9 cellular contexts compared by ENCODE assay signal in genomic region chr22:27662359-27663030, GRCh38.
A peak's percentile ranks its signal among the peaks of the same experiment; 100 is the strongest.
DNase-seq lines count a peak whose midpoint lies in the region; ATAC-seq, FAIRE-seq and TF ChIP-seq lines count a peak whose summit lies in the region.
"Had no signal": no experiment of that assay in that cellular context is flagged by ENCODE, and none has a peak within 500 bp of the region (broad histone marks: within the 10 kb centered on the region; RNA-seq: fewer than 3 reads in every experiment).

No MANE protein-coding gene starts in this region.

- H3K4me1 ChIP-seq in K562 (replicated peaks in 1 of 2; ENCODE audit: control insufficient read depth in 2 of 2, insufficient read depth in 2 of 2, low read length in 2 of 2) (peaks cover 9 to 12% of the 10 kb centered on the region in 2 experiments; a peak in 3 of 5 replicates), heart right ventricle (peaks cover 7 to 27% (median 13%) of the 10 kb centered on the region in 9 donors)

- intact Hi-C loops in K562 (cut with micrococcal nuclease): no loop called here
- intact Hi-C loops in heart right ventricle (cut with DNase I): loop anchor here in 3 of 10 donors (10.0 kb wide), 2 partner anchors 122 to 132 kb away; no protein-coding TSS in a partner anchor

- H3K4me3 ChIP-seq in K562 (no peak overlapping the region), heart right ventricle (no peak overlapping the region)

- no peaks in the 10 kb centered on the region for H4K20me1 ChIP-seq in K562 (replicated peaks; ENCODE audit: control insufficient read depth, insufficient read depth, low read length)

- peak overlapping the region in 1 of 2 experiments; percentile 74; a peak in 2 of 4 replicates for H3K9ac ChIP-seq in K562 (ENCODE audit: insufficient read depth in 1 of 2, low read depth in 2 of 2, low read length in 2 of 2)

- POLR2A ChIA-PET in K562 (lab: Yijun Ruan, JAX): no interaction called here

- TF ChIP-seq POLR2A in K562 (conservative IDR thresholded peaks at IDR 0.05): no peak

- no TSS peak for BruUV-seq in K562 (replicated peaks; lab: Mats Ljungman, UMichigan)

- H3K4me2 ChIP-seq in K562 (ENCODE audit: insufficient read depth, low read length): no peak overlapping the region; the same call in 1 of the 2 replicates

- CTCF ChIA-PET in K562 (lab: Yijun Ruan, JAX; ENCODE audit: low intra/inter-chr PET ratio): no interaction called here

- H3K36me3 ChIP-seq in K562 (ENCODE audit: control insufficient read depth, insufficient read depth, low read length) (no peaks in the 10 kb centered on the region), heart right ventricle (no peaks in the 10 kb centered on the region)

- H3K9me3 ChIP-seq in K562 (replicated peaks; ENCODE audit: control insufficient read depth, insufficient read depth, low read depth, low read length) (peaks cover 3% of the 10 kb centered on the region; the same call in 1 of the 2 replicates), heart right ventricle (peaks cover 0 to 10% (median 3%) of the 10 kb centered on the region in 11 donors)

- no peak for TF ChIP-seq CTCF in AG09319 (IDR thresholded peaks at IDR 0.05; ENCODE audit: low read depth, low read length)
- TF ChIP-seq CTCF in K562 (IDR thresholded peaks at IDR 0.05 in 2 of 3, conservative IDR thresholded peaks at IDR 0.05 in 1 of 3; ENCODE audit: insufficient read depth in 2 of 3, low read depth in 1 of 3, low read length in 3 of 3): no peak
- no peak for TF ChIP-seq CTCF in heart right ventricle (IDR thresholded peaks at IDR 0.05)
- TF ChIP-seq CTCF in omental fat pad (IDR thresholded peaks at IDR 0.05): no peak

- H3K27me3 ChIP-seq in K562 (ENCODE audit: control insufficient read depth in 2 of 2, insufficient read depth in 2 of 2, low read length in 2 of 2): no peaks in the 10 kb centered on the region; a peak in 1 of 5 replicates
- H3K27me3 ChIP-seq in heart right ventricle: no peaks in the 10 kb centered on the region

- WGBS in K562 (ENCODE audit: insufficient coverage, low coverage, missing lambda C conversion rate): 8% methylated on average over 5 of the region's 8 CpGs
- 22 to 32% methylated on average over 8 of the region's 8 CpGs for WGBS in heart right ventricle, 2 donors

- H2AFZ ChIP-seq in K562 (ENCODE audit: low read depth, low read length): no peak overlapping the region

- no peaks in the 10 kb centered on the region for H3K9me1 ChIP-seq in K562 (ENCODE audit: control insufficient read depth, insufficient read depth, low read length)

- ATAC-seq in K562 (peak; percentile 60), heart right ventricle (peak; percentile 86 to 97 (median 92)), omental fat pad (ENCODE audit: low FRiP score) (peak; percentile 52)

- in situ Hi-C loops in K562 (cut with MboI): no loop called here

- no peaks in the 10 kb centered on the region for H3K79me2 ChIP-seq in K562 (ENCODE audit: control insufficient read depth, insufficient read depth, low read length)

- no peak for TF ChIP-seq EP300 in K562 (IDR thresholded peaks at IDR 0.05; ENCODE audit: low read length)

- DNase-seq in AG09319 (ENCODE audit: extremely low read depth, low read depth) (peak; percentile 38), K562 (ENCODE audit: extremely low read depth in 1 of 4, low spot score in 3 of 4) (peak in 2 of 4 experiments; percentile 15 to 36), heart right ventricle (peak; percentile 83 to 85), omental fat pad (ENCODE audit: low spot score) (no peak), NOMO-1 treated with DMSO at 0.1 percent for 48 hours (lab: John Stamatoyannopoulos, UW; ENCODE audit: unreplicated experiment) (no peak), middle frontal gyrus (ENCODE audit: extremely low spot score, low spot score) (no peak), NCI-H2171 (lab: John Stamatoyannopoulos, UW) (no peak)
- no peak for DNase-seq in stimulated activated CD4-positive, alpha-beta T cell treated with anti-CD3 and anti-CD28 coated beads, Interleukin-12 subunit alpha, Interleukin-12 subunit beta, amount 100 ng/mL, for 4 hours
- DNase-seq: T1000 had no signal

- TF ChIP-seq RAD21 in K562 (CRISPR knock-in tag; conservative IDR thresholded peaks at IDR 0.05 in 1 of 2, IDR thresholded peaks at IDR 0.05 in 1 of 2): no peak

- FAIRE-seq in K562 (lab: Jason Lieb, UNC): no peak

- no peak overlapping the region for H3K27ac ChIP-seq in K562 (ENCODE audit: extremely low read depth, low read depth, low read length)
- peak overlapping the region in 9 of 10 donors; percentile 7 to 89 (median 75) for H3K27ac ChIP-seq in heart right ventricle

TF ChIP-seq in K562, 482 proteins besides CTCF, POLR2A, EP300 and RAD21:
- TF ChIP-seq CCNT2 (IDR thresholded peaks at IDR 0.05; ENCODE audit: borderline replicate concordance, extremely low read depth, insufficient read length, low read depth, low read length): peak; percentile 37
- TF ChIP-seq NFIC (IDR thresholded peaks at IDR 0.05): peak; percentile 77
- no peak for TF ChIP-seq RBM14 (IDR thresholded peaks at IDR 0.05; ENCODE audit: borderline replicate concordance, insufficient read depth, low read depth, low read length)
- TF ChIP-seq NONO (IDR thresholded peaks at IDR 0.05; ENCODE audit: low read depth in 2 of 2, low read length in 1 of 2): no peak
- no peak for TF ChIP-seq POLR2AphosphoS2 (IDR thresholded peaks at IDR 0.05; ENCODE audit: low read length)
- TF ChIP-seq CBFA2T3 (IDR thresholded peaks at IDR 0.05): peak; percentile 45; the same call in 1 of the 2 replicates
- peak; percentile 49; the same call in 1 of the 2 replicates for TF ChIP-seq CTBP1 (IDR thresholded peaks at IDR 0.05; ENCODE audit: borderline replicate concordance)
- TF ChIP-seq ZNF133 (CRISPR knock-in tag; IDR thresholded peaks at IDR 0.05): no peak
- peak; percentile 57 for TF ChIP-seq ARID1B (IDR thresholded peaks at IDR 0.05)
- TF ChIP-seq SRSF3 (IDR thresholded peaks at IDR 0.05; ENCODE audit: insufficient read depth, low read length): no peak
- no peak for TF ChIP-seq HDAC8 (tag; IDR thresholded peaks at IDR 0.05)
- TF ChIP-seq POLR2H (tag; IDR thresholded peaks at IDR 0.05; ENCODE audit: low read depth): no peak
- TF ChIP-seq CLOCK (CRISPR knock-in tag; IDR thresholded peaks at IDR 0.05; ENCODE audit: borderline replicate concordance): no peak

Comparison
In these comparisons a context has a peak if more than half of its experiments do, and no peak if none do; other contexts are left out.
1. DNase-seq: peak in AG09319 (single experiment) and heart right ventricle (2 of 2); none in omental fat pad (single experiment), NOMO-1 treated with DMSO at 0.1 percent for 48 hours (single experiment), middle frontal gyrus (single experiment), stimulated activated CD4-positive, alpha-beta T cell treated with anti-CD3 and anti-CD28 coated beads, Interleukin-12 subunit alpha, Interleukin-12 subunit beta, amount 100 ng/mL, for 4 hours (single experiment) and NCI-H2171 (single experiment).
2. Peak in every context shown above with its lines, with median percentiles within 50 percentile points of each other: ATAC-seq.